17 cellular contexts compared by ENCODE assay signal in genomic region chr1:47684964-47685762, GRCh38.
DNase-seq lines count a peak whose midpoint lies in the region; ATAC-seq and TF ChIP-seq lines count a peak whose summit lies in the region.
"Had no signal": no experiment of that assay in that cellular context is flagged by ENCODE, and none has a peak within 500 bp of the region (broad histone marks: within the 10 kb centered on the region; RNA-seq: fewer than 3 reads in every experiment).

No MANE protein-coding gene starts in this region.

- no peak overlapping the region for H3K18ac ChIP-seq in trophoblast cell (ENCODE audit: low read length)

- no peaks in the 10 kb centered on the region for H3K36me3 ChIP-seq in thoracic aorta
- H3K36me3 ChIP-seq in trophoblast cell (ENCODE audit: control insufficient read depth in 1 of 2, insufficient read depth in 2 of 2, low read length in 2 of 2) = no peaks in the 10 kb centered on the region

- 100% methylated on average over 1 of the region's 11 CpGs for WGBS in trophoblast cell (ENCODE audit: extremely low coverage, insufficient coverage, insufficient read length)

- no peak overlapping the region for H2AK5ac ChIP-seq in trophoblast cell (ENCODE audit: low read length)

- no peak overlapping the region for H2BK5ac ChIP-seq in trophoblast cell (ENCODE audit: low read depth, low read length, poor library complexity)

- no peak for TF ChIP-seq CTCF in LNCaP clone FGC (IDR thresholded peaks at IDR 0.05; ENCODE audit: control insufficient read depth, extremely low read depth, insufficient read depth)
- no peak for TF ChIP-seq CTCF in astrocyte of the cerebellum (IDR thresholded peaks at IDR 0.05; ENCODE audit: low read depth, low read length, missing control alignments)
- TF ChIP-seq CTCF in thoracic aorta (IDR thresholded peaks at IDR 0.05) = no peak

- no peaks in the 10 kb centered on the region for H3K79me1 ChIP-seq in trophoblast cell (ENCODE audit: low read length)

- no peaks in the 10 kb centered on the region for H3K79me2 ChIP-seq in trophoblast cell (ENCODE audit: control insufficient read depth, insufficient read depth, low read length, poor library complexity)

- ATAC-seq in thoracic aorta (ENCODE audit: insufficient number of reproducible peaks, low FRiP score, low read depth) = no peak
- no peak for ATAC-seq in HG03108 (IDR thresholded peaks at IDR 0.05; ENCODE audit: unreplicated experiment)
- ATAC-seq in GM21737 (IDR thresholded peaks at IDR 0.05; ENCODE audit: unreplicated experiment) = no peak
- ATAC-seq: stimulated activated naive CD8-positive, alpha-beta T cell treated with anti-CD3 and anti-CD28 coated beads, Interleukin-15, amount 100 ng/mL, for 72 hours had no signal

- H3K9ac ChIP-seq in trophoblast cell (ENCODE audit: low read length) = no peak overlapping the region

- no peak overlapping the region for H2BK12ac ChIP-seq in trophoblast cell (ENCODE audit: low read length)

- no peak overlapping the region for H3K4ac ChIP-seq in trophoblast cell (ENCODE audit: low read depth, low read length)

- H4K8ac ChIP-seq in trophoblast cell (ENCODE audit: low read depth, low read length) = no peak overlapping the region

- H3K27ac ChIP-seq in thoracic aorta = peak overlapping the region; percentile 79 to 80
- H3K27ac ChIP-seq in trophoblast cell (ENCODE audit: low read depth, low read length) = no peak overlapping the region

- H3K9me3 ChIP-seq in thoracic aorta (no peaks in the 10 kb centered on the region), trophoblast cell (ENCODE audit: insufficient read depth, low read depth, low read length) (no peaks in the 10 kb centered on the region)

- H2BK120ac ChIP-seq in trophoblast cell (ENCODE audit: insufficient read depth, low read length, poor library complexity) = no peak overlapping the region

- peak; percentile 69 for DNase-seq in LNCaP clone FGC (ENCODE audit: low read depth)
- peak; percentile 9 for DNase-seq in astrocyte of the cerebellum (ENCODE audit: low read depth)
- peak; percentile 53 for DNase-seq in mesenteric fat pad (ENCODE audit: low spot score)
- no peak for DNase-seq in thoracic aorta (ENCODE audit: low spot score)
- no peak for DNase-seq in activated CD4-positive, alpha-beta T cell treated with anti-CD3 and anti-CD28 coated beads, Interleukin-2, amount 50 U/mL, for 48 hours
- DNase-seq in trophoblast cell = no peak
- DNase-seq: activated gamma-delta T cell treated with Interleukin-2 at 50 U/mL for 16 hours; CD4-positive, CD25-positive, alpha-beta regulatory T cell; foreskin melanocyte; HFFc6; NCI-H146; NCI-H510A; occipital lobe; OCI-M1; stimulated activated naive CD8-positive, alpha-beta T cell treated with anti-CD3 and anti-CD28 coated beads, Interleukin-15, amount 100 ng/mL, for 72 hours had no signal

- no peak overlapping the region for H3K14ac ChIP-seq in trophoblast cell (ENCODE audit: low read length)

- H3K23ac ChIP-seq in trophoblast cell (ENCODE audit: low read length) = no peak overlapping the region

- no peak overlapping the region for H4K91ac ChIP-seq in trophoblast cell (ENCODE audit: low read depth, low read length)

- H3K4me3 ChIP-seq in LNCaP clone FGC (ENCODE audit: low read depth, low read length) (no peak overlapping the region), astrocyte of the cerebellum (ENCODE audit: low read depth, low read length) (no peak overlapping the region), thoracic aorta (peak overlapping the region; percentile 45), trophoblast cell (ENCODE audit: low read depth, low read length) (no peak overlapping the region)

- H4K12ac ChIP-seq in trophoblast cell (ENCODE audit: low read depth, low read length) = no peak overlapping the region

- in situ Hi-C loops in astrocyte of the cerebellum (cut with HindIII; ENCODE audit: low sequenced_read_pairs) = no loop called here

- H3K27me3 ChIP-seq in thoracic aorta (replicated peaks; ENCODE audit: insufficient read depth) (no peaks in the 10 kb centered on the region), trophoblast cell (ENCODE audit: insufficient read depth, low read length) (no peaks in the 10 kb centered on the region)

- H3K4me2 ChIP-seq in trophoblast cell (ENCODE audit: low read length) = no peak overlapping the region

- H3K4me1 ChIP-seq in thoracic aorta (ENCODE audit: control insufficient read depth in 1 of 2, low read depth in 2 of 2) (peaks cover 16 to 32% of the 10 kb centered on the region in 2 donors), trophoblast cell (ENCODE audit: control insufficient read depth in 1 of 2, insufficient read depth in 2 of 2, low read length in 2 of 2) (no peaks in the 10 kb centered on the region)

- H2AFZ ChIP-seq in trophoblast cell (ENCODE audit: insufficient read depth, low read length, poor library complexity) = no peak overlapping the region

Comparison
In these comparisons a context has a peak if more than half of its experiments do, and no peak if none do; other contexts are left out.
1. DNase-seq: peak in LNCaP clone FGC (single experiment), astrocyte of the cerebellum (single experiment) and mesenteric fat pad (single experiment); none in thoracic aorta (single experiment), activated CD4-positive, alpha-beta T cell treated with anti-CD3 and anti-CD28 coated beads, Interleukin-2, amount 50 U/mL, for 48 hours (0 of 2) and trophoblast cell (0 of 2).